In genomic region chr12:50107416-50108268, GRCh38 we compare ENCODE assay signal across 1 cellular context.
TF ChIP-seq lines count a peak whose summit lies in the region.

No MANE protein-coding gene starts in this region.

TF ChIP-seq in H1, 55 proteins besides CTCF, POLR2A, EP300 and RAD21:
- TF ChIP-seq ZNF274 (IDR thresholded peaks at IDR 0.05; ENCODE audit: borderline replicate concordance, extremely low read depth, low read length) (no peak), FOSL1 (IDR thresholded peaks at IDR 0.05; ENCODE audit: insufficient read depth, low read depth, low read length) (no peak), CHD2 (IDR thresholded peaks at IDR 0.05; ENCODE audit: low read length) (no peak), E2F6 (IDR thresholded peaks at IDR 0.05) (no peak), HDAC6 (IDR thresholded peaks at IDR 0.05; ENCODE audit: low read depth, low read length) (no peak)
